Comparison of ENCODE assay signal across 21 cellular contexts in genomic region chr21:19992540-19992939, GRCh38.
DNase-seq lines count a peak whose midpoint lies in the region; ATAC-seq, FAIRE-seq and TF ChIP-seq lines count a peak whose summit lies in the region.
"Had no signal": no experiment of that assay in that cellular context is flagged by ENCODE, and none has a peak within 500 bp of the region (broad histone marks: within the 10 kb centered on the region; RNA-seq: fewer than 3 reads in every experiment).

No MANE protein-coding gene starts in this region.

- H2AFZ ChIP-seq in endothelial cell of umbilical vein (ENCODE audit: low read depth, low read length): no peak overlapping the region

- no peaks in the 10 kb centered on the region for H3K4me1 ChIP-seq in endothelial cell of umbilical vein (ENCODE audit: control insufficient read depth, extremely low read depth, insufficient read depth, low read length)
- H3K4me1 ChIP-seq: BE2C, BLaER1 had no signal

- BruUV-seq in endothelial cell of umbilical vein (replicated peaks; lab: Mats Ljungman, UMichigan): no TSS peak

- ATAC-seq in GM21576 (IDR thresholded peaks at IDR 0.05; ENCODE audit: unreplicated experiment): no peak

- no peak overlapping the region for H3K4me3 ChIP-seq in endothelial cell of umbilical vein (replicated peaks in 1 of 3; ENCODE audit: insufficient read depth in 1 of 3, low read depth in 1 of 3, low read length in 3 of 3)
- H3K4me3 ChIP-seq: BLaER1 had no signal

- H3K27me3 ChIP-seq in endothelial cell of umbilical vein (ENCODE audit: control insufficient read depth in 2 of 2, insufficient read depth in 2 of 2, low read length in 2 of 2): no peaks in the 10 kb centered on the region
- H3K27me3 ChIP-seq: BE2C, BLaER1 had no signal

- H4K20me1 ChIP-seq in endothelial cell of umbilical vein (replicated peaks; ENCODE audit: control insufficient read depth, extremely low read depth, insufficient read depth, low read length): no peaks in the 10 kb centered on the region
- H4K20me1 ChIP-seq: BLaER1 had no signal

- TF ChIP-seq CTCF in D721Med (IDR thresholded peaks at IDR 0.05; ENCODE audit: insufficient read depth, missing control alignments) (no peak), endothelial cell of umbilical vein (IDR thresholded peaks at IDR 0.05; ENCODE audit: extremely low read depth in 1 of 2, insufficient read depth in 1 of 2, low read depth in 1 of 2, low read length in 2 of 2) (no peak)

- H3K36me3 ChIP-seq in endothelial cell of umbilical vein (ENCODE audit: control insufficient read depth in 2 of 2, extremely low read depth in 1 of 2, insufficient read depth in 2 of 2, low read length in 2 of 2): no peaks in the 10 kb centered on the region
- H3K36me3 ChIP-seq: BE2C, BLaER1 had no signal

- TF ChIP-seq POLR2A in endothelial cell of umbilical vein (IDR thresholded peaks at IDR 0.05; ENCODE audit: low read depth, low read length): no peak

- H3K9me3 ChIP-seq in endothelial cell of umbilical vein (replicated peaks; ENCODE audit: control insufficient read depth, insufficient read depth, low read length): no peaks in the 10 kb centered on the region
- H3K9me3 ChIP-seq: BE2C, BLaER1 had no signal

- POLR2A ChIA-PET in endothelial cell of umbilical vein (lab: Charles Lee): no interaction called here

- intact Hi-C loops in endothelial cell of umbilical vein (cut with micrococcal nuclease): no loop called here

- dilution Hi-C loops in endothelial cell of umbilical vein (cut with MboI; ENCODE audit: extremely low pct_ligation_motif_present, low sequenced_read_pairs): no loop called here

- CTCF ChIA-PET in endothelial cell of umbilical vein (lab: Charles Lee): interaction anchor here (1.4 kb wide), 1 partner anchor 9 kb away, joined by 3 read pairs; no protein-coding TSS in a partner anchor

- no peak overlapping the region for H3K9ac ChIP-seq in endothelial cell of umbilical vein (replicated peaks; ENCODE audit: extremely low read depth, insufficient read depth, low read length)
- H3K9ac ChIP-seq: BLaER1 had no signal

- FAIRE-seq in A204.1 (lab: Jason Lieb, UNC): peak; percentile 30
- FAIRE-seq in D721Med (lab: Jason Lieb, UNC): peak; percentile 81
- FAIRE-seq in endothelial cell of umbilical vein (lab: Jason Lieb, UNC): no peak
- no peak for FAIRE-seq in HTR-8/SVneo (lab: Jason Lieb, UNC)
- FAIRE-seq: G401.6, GM12891, GM19239 had no signal

- no peak overlapping the region for H3K4me2 ChIP-seq in endothelial cell of umbilical vein (ENCODE audit: insufficient read depth, low read length)
- H3K4me2 ChIP-seq: BLaER1 had no signal

- peak overlapping the region; percentile 45 for H3K27ac ChIP-seq in endothelial cell of umbilical vein (ENCODE audit: insufficient read depth, low read depth, low read length)
- H3K27ac ChIP-seq: BLaER1 had no signal

- H3K79me2 ChIP-seq in endothelial cell of umbilical vein (ENCODE audit: control insufficient read depth, insufficient read depth, low read length): no peaks in the 10 kb centered on the region

- no peaks in the 10 kb centered on the region for H3K9me1 ChIP-seq in endothelial cell of umbilical vein (replicated peaks; ENCODE audit: control insufficient read depth, extremely low read depth, insufficient read depth, low read length)

- DNase-seq in NCI-H82 (lab: John Stamatoyannopoulos, UW): peak; percentile 5
- DNase-seq in NCI-H82 treated with DMSO at 0.1 percent for 48 hours (lab: John Stamatoyannopoulos, UW; ENCODE audit: unreplicated experiment): no peak
- DNase-seq in D721Med (ENCODE audit: insufficient read length, low spot score): no peak
- no peak for DNase-seq in endothelial cell of umbilical vein (ENCODE audit: low read depth, low spot score)
- DNase-seq in NCI-H187 treated with DMSO at 0.1 percent for 48 hours (lab: John Stamatoyannopoulos, UW): no peak
- DNase-seq in HTR-8/SVneo (ENCODE audit: insufficient read length, low spot score): no peak
- DNase-seq: ACHN; BE2C; C1 segment of cervical spinal cord; CD4-positive, alpha-beta memory T cell; CD4-positive, CD25-positive, alpha-beta regulatory T cell; CD8-positive, alpha-beta memory T cell; COR-L47; DMS79 treated with DMSO at 0.1 percent for 48 hours; GF-D8 had no signal

TF ChIP-seq in endothelial cell of umbilical vein, 7 proteins besides CTCF, POLR2A, EP300 and RAD21:
- no peak for TF ChIP-seq MYC (IDR thresholded peaks at IDR 0.05; ENCODE audit: low read depth, low read length)
- no peak for TF ChIP-seq JUN (IDR thresholded peaks at IDR 0.05; ENCODE audit: borderline replicate concordance, insufficient read depth, insufficient read length, low read depth)
- TF ChIP-seq POLR2AphosphoS5 (IDR thresholded peaks at IDR 0.05; ENCODE audit: insufficient read depth, low read depth, low read length): no peak
- TF ChIP-seq FOS (IDR thresholded peaks at IDR 0.05; ENCODE audit: borderline replicate concordance, insufficient read depth, low read length): no peak
- no peak for TF ChIP-seq MAX (IDR thresholded peaks at IDR 0.05; ENCODE audit: insufficient read depth, insufficient read length)
- no peak for TF ChIP-seq EZH2 (IDR thresholded peaks at IDR 0.05; ENCODE audit: borderline replicate concordance, low read depth, low read length, severe bottlenecking)
- no peak for TF ChIP-seq GATA2 (IDR thresholded peaks at IDR 0.05; ENCODE audit: insufficient read depth, insufficient read length, low read depth, low read length)
TF ChIP-seq in endothelial cell of umbilical vein: peak in this region for 0.
